ENCODE assay signal across 17 cellular contexts in genomic region chr4:8536467-8536866, GRCh38. TPM values are rescaled to one million over a fixed set of nuclear protein-coding genes. Genes with fewer than 3 reads are reported as not detected.
"Had no signal": no experiment of that assay in that cellular context is flagged by ENCODE, and none has a peak within 500 bp of the region (broad histone marks: within the 10 kb centered on the region; RNA-seq: fewer than 3 reads in every experiment).

No MANE protein-coding gene starts in this region.

- H3K27ac Mint-ChIP-seq: activated naive CD4-positive, alpha-beta T cell treated with anti-CD3 and anti-CD28 coated beads, Interleukin-2, amount 10 ng/mL, durations not matched to agents 7 days and 5 days; activated T-helper 17 cell treated with anti-CD3 and anti-CD28 coated beads, Interleukin-2, amount 50 U/mL, for 72 hours; brain; neural progenitor cell had no signal

- H3K9ac ChIP-seq: neural progenitor cell had no signal

- H3K4me3 ChIP-seq: adrenal gland, neural progenitor cell, pancreas had no signal

- H3K4me3 Mint-ChIP-seq: activated naive CD4-positive, alpha-beta T cell treated with anti-CD3 and anti-CD28 coated beads, Interleukin-2, amount 10 ng/mL, durations not matched to agents 7 days and 5 days; activated T-helper 17 cell treated with anti-CD3 and anti-CD28 coated beads, Interleukin-2, amount 50 U/mL, for 72 hours; brain; neural progenitor cell had no signal

- H3K27me3 Mint-ChIP-seq: activated naive CD4-positive, alpha-beta T cell treated with anti-CD3 and anti-CD28 coated beads, Interleukin-2, amount 10 ng/mL, durations not matched to agents 7 days and 5 days had no signal

- H3K9me3 Mint-ChIP-seq: activated T-helper 17 cell treated with anti-CD3 and anti-CD28 coated beads, Interleukin-2, amount 50 U/mL, for 72 hours; neural progenitor cell had no signal

- H3K4me1 Mint-ChIP-seq: activated T-helper 17 cell treated with anti-CD3 and anti-CD28 coated beads, Interleukin-2, amount 50 U/mL, for 72 hours had no signal

- H3K36me3 Mint-ChIP-seq: activated naive CD4-positive, alpha-beta T cell treated with anti-CD3 and anti-CD28 coated beads, Interleukin-2, amount 10 ng/mL, durations not matched to agents 7 days and 5 days; brain; neural progenitor cell had no signal

- H3K27ac ChIP-seq: neural progenitor cell had no signal

- H3K4me2 ChIP-seq: neural progenitor cell had no signal

- H2AFZ ChIP-seq: neural progenitor cell had no signal

- ATAC-seq: activated T-helper 17 cell treated with anti-CD3 and anti-CD28 coated beads, Interleukin-2, amount 50 U/mL, for 72 hours; stimulated activated naive CD8-positive, alpha-beta T cell treated with anti-CD3 and anti-CD28 coated beads, Interleukin-15, Interleukin-2, amounts not matched to agents 100 U/mL and 50 U/mL, for 24 hours had no signal

- DNase-seq: activated CD4-positive, alpha-beta T cell treated with anti-CD3 and anti-CD28 coated beads, Interleukin-2, amount 50 U/mL, for 1 hour; activated CD4-positive, CD25-positive, alpha-beta regulatory T cell; activated naive CD4-positive, alpha-beta T cell treated with anti-CD3 and anti-CD28 coated beads, Interleukin-2, amount 10 ng/mL, durations not matched to agents 7 days and 5 days; activated T-cell treated with anti-CD3 and anti-CD28 coated beads for 4 hours; cerebellar nuclear complex; mesendoderm; stimulated activated CD4-positive, alpha-beta T cell treated with anti-CD3 and anti-CD28 coated beads, Interleukin-4, amount 100 ng/mL, for 1 hour; stimulated activated CD8-positive, alpha-beta memory T cell treated with anti-CD3 and anti-CD28 coated beads, Interleukin-4, amount 100 ng/mL, for 48 hours; stimulated activated naive CD8-positive, alpha-beta T cell treated with anti-CD3 and anti-CD28 coated beads, Interleukin-15, Interleukin-2, amounts not matched to agents 100 U/mL and 50 U/mL, for 24 hours had no signal

- H3K4me1 ChIP-seq: neural progenitor cell had no signal

- H3K9me3 ChIP-seq: adrenal gland, pancreas had no signal

- H3K36me3 ChIP-seq: adrenal gland, neural progenitor cell, pancreas had no signal

- H3K27me3 ChIP-seq: adrenal gland, neural progenitor cell, pancreas had no signal

RNA-seq across cellular contexts. Expression of gene GPR78, which starts 43.7 kb away (rescaled TPM):
- total RNA-seq: activated CD8-positive, alpha-beta memory T cell treated with anti-CD3 and anti-CD28 coated beads for 36 hours; activated T-helper 17 cell treated with anti-CD3 and anti-CD28 coated beads, Interleukin-2, amount 50 U/mL, for 72 hours; dermis blood vessel endothelial cell; pancreas; renal cortical epithelial cell had no signal

RNA-seq across cellular contexts. Expression of gene CPZ, which starts 56.1 kb away (rescaled TPM):
- total RNA-seq: activated CD8-positive, alpha-beta memory T cell treated with anti-CD3 and anti-CD28 coated beads for 36 hours; activated T-helper 17 cell treated with anti-CD3 and anti-CD28 coated beads, Interleukin-2, amount 50 U/mL, for 72 hours; dermis blood vessel endothelial cell had no signal
